23 cellular contexts compared by ENCODE assay signal in genomic region chr18:2952605-2953004, GRCh38.
DNase-seq lines count a peak whose midpoint lies in the region; ATAC-seq and TF ChIP-seq lines count a peak whose summit lies in the region.
"Had no signal": no experiment of that assay in that cellular context is flagged by ENCODE, and none has a peak within 500 bp of the region (broad histone marks: within the 10 kb centered on the region; RNA-seq: fewer than 3 reads in every experiment).

No MANE protein-coding gene starts in this region.

- H3K79me2 ChIP-seq in SK-N-SH (ENCODE audit: insufficient read depth): no peaks in the 10 kb centered on the region

- H3K27ac Mint-ChIP-seq in activated naive CD4-positive, alpha-beta T cell treated with anti-CD3 and anti-CD28 coated beads, Interleukin-2, amount 50 U/mL, for 24 hours: peak overlapping the region; percentile 69
- no peak overlapping the region for H3K27ac Mint-ChIP-seq in activated naive CD4-positive, alpha-beta T cell treated with anti-CD3 and anti-CD28 coated beads, Interleukin-2, amount 50 U/mL, for 72 hours
- H3K27ac Mint-ChIP-seq in immature natural killer cell: peak overlapping the region in 4 of 6 donors; percentile 34 to 79 (median 57)
- H3K27ac Mint-ChIP-seq: IgD-negative memory B cell had no signal

- ATAC-seq in SK-N-SH treated with all-trans-retinoic acid at 6 μM for 48 hours: no peak
- no peak for ATAC-seq in activated naive CD4-positive, alpha-beta T cell treated with anti-CD3 and anti-CD28 coated beads, Interleukin-2, amount 50 U/mL, for 72 hours
- ATAC-seq: GM12878 had no signal

- TF ChIP-seq RAD21 in SK-N-SH (IDR thresholded peaks at IDR 0.05; ENCODE audit: low read length): no peak

- TF ChIP-seq CTCF in SK-N-SH (IDR thresholded peaks at IDR 0.05): no peak
- no peak for TF ChIP-seq CTCF in thyroid gland (IDR thresholded peaks at IDR 0.05)

- DNase-seq in SK-N-SH (no peak), SK-N-MC (ENCODE audit: low read depth, low spot score) (no peak), immature natural killer cell (no peak), thyroid gland (no peak), NCI-H146 (lab: John Stamatoyannopoulos, UW) (no peak)
- DNase-seq in activated naive CD4-positive, alpha-beta T cell treated with anti-CD3 and anti-CD28 coated beads, Interleukin-2, amount 50 U/mL, for 72 hours (ENCODE audit: low spot score in 2 of 2): no peak
- DNase-seq: C1 segment of cervical spinal cord; Caco-2; DND-41; H7; NCI-H1105; NCI-H2029 treated with DMSO at 0.1 percent for 48 hours; NCI-H226; NCI-H510A treated with DMSO at 0.1 percent for 48 hours; NCI-H774; NK-92 treated with Interleukin-12 subunit alpha and Interleukin-12 subunit beta, amount 100 ng/mL, for 24 hours; SHP77 treated with DMSO at 0.1 percent for 48 hours had no signal

- no peaks in the 10 kb centered on the region for H3K9me3 Mint-ChIP-seq in activated naive CD4-positive, alpha-beta T cell treated with anti-CD3 and anti-CD28 coated beads, Interleukin-2, amount 50 U/mL, for 24 hours
- peaks cover 0 to 5% of the 10 kb centered on the region in 2 donors for H3K9me3 Mint-ChIP-seq in activated naive CD4-positive, alpha-beta T cell treated with anti-CD3 and anti-CD28 coated beads, Interleukin-2, amount 50 U/mL, for 72 hours
- no peaks in the 10 kb centered on the region for H3K9me3 Mint-ChIP-seq in immature natural killer cell
- H3K9me3 Mint-ChIP-seq: IgD-negative memory B cell had no signal

- no peak overlapping the region for H2AFZ ChIP-seq in SK-N-SH (ENCODE audit: low read depth)

- H3K27me3 ChIP-seq in SK-N-SH (ENCODE audit: insufficient read depth): no peaks in the 10 kb centered on the region
- no peaks in the 10 kb centered on the region for H3K27me3 ChIP-seq in thyroid gland

- H3K4me3 ChIP-seq in SK-N-SH (ENCODE audit: low read depth in 2 of 2, low read length in 1 of 2) (no peak overlapping the region), SK-N-MC (no peak overlapping the region), thyroid gland (replicated peaks in 1 of 3) (no peak overlapping the region)
- H3K4me3 ChIP-seq: GM12878 had no signal

- H3K4me1 Mint-ChIP-seq in activated naive CD4-positive, alpha-beta T cell treated with anti-CD3 and anti-CD28 coated beads, Interleukin-2, amount 50 U/mL, for 24 hours: peaks cover 88% of the 10 kb centered on the region
- peaks cover 42 to 76% of the 10 kb centered on the region in 2 donors for H3K4me1 Mint-ChIP-seq in immature natural killer cell

- TF ChIP-seq EP300 in SK-N-SH (IDR thresholded peaks at IDR 0.05; ENCODE audit: borderline replicate concordance in 1 of 2, low read depth in 1 of 2, low read length in 1 of 2): no peak

- CTCF ChIA-PET in SK-N-SH (lab: Yijun Ruan, JAX): interaction anchor here (1.1 to 6.0 kb wide), 2 partner anchors 103 to 110 kb away, joined by 3 to 39 read pairs; no protein-coding TSS in a partner anchor

- no peak overlapping the region for H3K4me3 Mint-ChIP-seq in activated naive CD4-positive, alpha-beta T cell treated with anti-CD3 and anti-CD28 coated beads, Interleukin-2, amount 50 U/mL, for 24 hours
- H3K4me3 Mint-ChIP-seq in immature natural killer cell: no peak overlapping the region
- H3K4me3 Mint-ChIP-seq: IgD-negative memory B cell had no signal

- intact Hi-C loops in thyroid gland (cut with DNase I): no loop called here

- H3F3A ChIP-seq in SK-N-SH (replicated peaks; ENCODE audit: insufficient read depth): no peaks in the 10 kb centered on the region

- H3K9me2 ChIP-seq in SK-N-SH: no peaks in the 10 kb centered on the region

- H3K4me2 ChIP-seq in SK-N-SH: no peak overlapping the region

- no peaks in the 10 kb centered on the region for H4K20me1 ChIP-seq in SK-N-SH (ENCODE audit: insufficient read depth)

- H3K36me3 Mint-ChIP-seq in activated naive CD4-positive, alpha-beta T cell treated with anti-CD3 and anti-CD28 coated beads, Interleukin-2, amount 50 U/mL, for 24 hours: peaks cover 31% of the 10 kb centered on the region
- H3K36me3 Mint-ChIP-seq in activated naive CD4-positive, alpha-beta T cell treated with anti-CD3 and anti-CD28 coated beads, Interleukin-2, amount 50 U/mL, for 72 hours: peaks cover 43 to 85% of the 10 kb centered on the region in 2 donors
- H3K36me3 Mint-ChIP-seq in immature natural killer cell: peaks cover 19 to 56% (median 38%) of the 10 kb centered on the region in 3 donors

- H3K27ac ChIP-seq in SK-N-SH (ENCODE audit: low read depth in 2 of 2, low read length in 1 of 2) (no peak overlapping the region), SK-N-MC (0 out of 2 replicates have a peak overlapping the region, but pooled peaks have one; percentile 46), thyroid gland (no peak overlapping the region)
- H3K27ac ChIP-seq: 22Rv1, RWPE1 had no signal

- POLR2A ChIA-PET in SK-N-SH (lab: Yijun Ruan, JAX): no interaction called here

- no peak for TF ChIP-seq POLR2A in thyroid gland (IDR thresholded peaks at IDR 0.05)

- H3K36me3 ChIP-seq in SK-N-SH (replicated peaks in 1 of 2; ENCODE audit: control insufficient read depth in 1 of 2, insufficient read depth in 2 of 2, low read length in 1 of 2) (peaks cover 39 to 65% of the 10 kb centered on the region in 2 experiments), SK-N-MC (ENCODE audit: insufficient read depth, low read length) (peaks cover 51% of the 10 kb centered on the region), thyroid gland (peaks cover 12 to 16% of the 10 kb centered on the region in 2 donors)

- no peaks in the 10 kb centered on the region for H3K9me3 ChIP-seq in SK-N-SH
- no peaks in the 10 kb centered on the region for H3K9me3 ChIP-seq in SK-N-MC (ENCODE audit: low read depth, low read length)
- no peaks in the 10 kb centered on the region for H3K9me3 ChIP-seq in thyroid gland
- H3K9me3 ChIP-seq: Caco-2 had no signal

- 90% methylated on average over 2 of the region's 2 CpGs for WGBS in SK-N-SH (ENCODE audit: low lambda C conversion rate)
- 74 to 77% methylated on average over 2 of the region's 2 CpGs for WGBS in thyroid gland, 2 donors

- H3K4me1 ChIP-seq in SK-N-SH (ENCODE audit: control insufficient read depth in 1 of 2, insufficient read depth in 2 of 2, low read depth in 1 of 2, low read length in 1 of 2) (no peaks in the 10 kb centered on the region; a peak in 1 of 4 replicates), thyroid gland (peaks cover 0 to 4% of the 10 kb centered on the region in 2 donors)
- H3K4me1 ChIP-seq: Caco-2 had no signal

- H3K9ac ChIP-seq in SK-N-SH: no peak overlapping the region
- no peak overlapping the region for H3K9ac ChIP-seq in SK-N-MC (ENCODE audit: insufficient read length)

- H3K27me3 Mint-ChIP-seq in activated naive CD4-positive, alpha-beta T cell treated with anti-CD3 and anti-CD28 coated beads, Interleukin-2, amount 50 U/mL, for 24 hours: no peaks in the 10 kb centered on the region
- peaks cover 3 to 7% (median 3%) of the 10 kb centered on the region in 3 donors for H3K27me3 Mint-ChIP-seq in immature natural killer cell (ENCODE audit: low read depth in 3 of 3)
- H3K27me3 Mint-ChIP-seq: IgD-negative memory B cell had no signal

TF ChIP-seq in SK-N-SH treated with all-trans-retinoic acid at 6 μM for 48 hours, 23 proteins besides CTCF, POLR2A, EP300 and RAD21:
- TF ChIP-seq ZNF8 (CRISPR knock-in tag; IDR thresholded peaks at IDR 0.05): peak; percentile 71
- no peak for TF ChIP-seq ARNTL (CRISPR knock-in tag; IDR thresholded peaks at IDR 0.05; ENCODE audit: borderline replicate concordance, low read depth)

TF ChIP-seq in SK-N-SH, 30 proteins besides CTCF, POLR2A, EP300 and RAD21 (continues in another document):
- TF ChIP-seq, protein P1, sequence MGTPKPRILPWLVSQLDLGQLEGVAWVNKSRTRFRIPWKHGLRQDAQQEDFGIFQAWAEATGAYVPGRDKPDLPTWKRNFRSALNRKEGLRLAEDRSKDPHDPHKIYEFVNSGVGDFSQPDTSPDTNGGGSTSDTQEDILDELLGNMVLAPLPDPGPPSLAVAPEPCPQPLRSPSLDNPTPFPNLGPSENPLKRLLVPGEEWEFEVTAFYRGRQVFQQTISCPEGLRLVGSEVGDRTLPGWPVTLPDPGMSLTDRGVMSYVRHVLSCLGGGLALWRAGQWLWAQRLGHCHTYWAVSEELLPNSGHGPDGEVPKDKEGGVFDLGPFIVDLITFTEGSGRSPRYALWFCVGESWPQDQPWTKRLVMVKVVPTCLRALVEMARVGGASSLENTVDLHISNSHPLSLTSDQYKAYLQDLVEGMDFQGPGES (IDR thresholded peaks at IDR 0.05; ENCODE audit: low read depth, low read length): no peak
- TF ChIP-seq TAF1 (IDR thresholded peaks at IDR 0.05; ENCODE audit: borderline replicate concordance, low read depth, low read length): no peak
- no peak for TF ChIP-seq FOXJ3 (CRISPR knock-in tag; IDR thresholded peaks at IDR 0.05)
- TF ChIP-seq, protein P2, sequence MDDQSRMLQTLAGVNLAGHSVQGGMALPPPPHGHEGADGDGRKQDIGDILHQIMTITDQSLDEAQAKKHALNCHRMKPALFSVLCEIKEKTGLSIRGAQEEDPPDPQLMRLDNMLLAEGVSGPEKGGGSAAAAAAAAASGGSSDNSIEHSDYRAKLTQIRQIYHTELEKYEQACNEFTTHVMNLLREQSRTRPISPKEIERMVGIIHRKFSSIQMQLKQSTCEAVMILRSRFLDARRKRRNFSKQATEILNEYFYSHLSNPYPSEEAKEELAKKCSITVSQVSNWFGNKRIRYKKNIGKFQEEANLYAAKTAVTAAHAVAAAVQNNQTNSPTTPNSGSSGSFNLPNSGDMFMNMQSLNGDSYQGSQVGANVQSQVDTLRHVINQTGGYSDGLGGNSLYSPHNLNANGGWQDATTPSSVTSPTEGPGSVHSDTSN (IDR thresholded peaks at IDR 0.05): no peak
- TF ChIP-seq TEAD4 (IDR thresholded peaks at IDR 0.05; ENCODE audit: borderline replicate concordance, insufficient read depth): no peak
- TF ChIP-seq FOXM1 (IDR thresholded peaks at IDR 0.05; ENCODE audit: low read depth): no peak
- TF ChIP-seq, protein P3, sequence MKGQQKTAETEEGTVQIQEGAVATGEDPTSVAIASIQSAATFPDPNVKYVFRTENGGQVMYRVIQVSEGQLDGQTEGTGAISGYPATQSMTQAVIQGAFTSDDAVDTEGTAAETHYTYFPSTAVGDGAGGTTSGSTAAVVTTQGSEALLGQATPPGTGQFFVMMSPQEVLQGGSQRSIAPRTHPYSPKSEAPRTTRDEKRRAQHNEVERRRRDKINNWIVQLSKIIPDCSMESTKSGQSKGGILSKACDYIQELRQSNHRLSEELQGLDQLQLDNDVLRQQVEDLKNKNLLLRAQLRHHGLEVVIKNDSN (IDR thresholded peaks at IDR 0.05; ENCODE audit: borderline replicate concordance, low read depth): no peak

Comparison
In these comparisons a context has a peak if more than half of its experiments do, and no peak if none do; other contexts are left out.
1. H3K27ac Mint-ChIP-seq: peak in activated naive CD4-positive, alpha-beta T cell treated with anti-CD3 and anti-CD28 coated beads, Interleukin-2, amount 50 U/mL, for 24 hours (single experiment) and immature natural killer cell (4 of 6); none in activated naive CD4-positive, alpha-beta T cell treated with anti-CD3 and anti-CD28 coated beads, Interleukin-2, amount 50 U/mL, for 72 hours (0 of 2).